16 cellular contexts compared by ENCODE assay signal in the genomic region with DNA sequence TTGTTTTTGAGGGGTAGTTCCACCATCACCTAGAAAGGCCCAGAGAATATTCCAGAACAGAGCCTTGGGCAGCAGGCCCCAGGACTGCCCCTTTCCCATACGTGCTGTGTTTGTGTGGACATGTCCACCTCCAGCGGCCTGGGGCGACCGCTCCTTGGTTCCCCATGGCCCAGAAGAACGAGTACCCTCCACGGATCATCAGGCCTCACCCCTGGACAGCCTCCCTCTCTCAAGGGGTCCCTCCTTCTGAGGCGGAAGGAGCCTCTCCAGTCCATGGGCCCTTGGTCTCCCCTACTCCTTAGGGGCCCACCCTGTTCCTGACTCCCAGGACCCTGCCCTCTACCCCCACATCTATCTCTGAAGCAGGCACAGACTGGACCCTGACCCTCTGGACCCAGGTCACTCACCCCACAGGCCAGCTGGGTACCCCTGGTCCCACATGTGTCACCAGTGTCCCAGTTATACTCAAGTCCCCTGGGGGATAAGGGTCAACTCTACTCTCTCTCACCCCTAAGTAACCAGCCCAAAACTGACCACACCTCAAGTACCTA. TPM values are rescaled to one million over a fixed set of nuclear protein-coding genes. Genes with fewer than 3 reads are reported as not detected.
DNase-seq lines count a peak whose midpoint lies in the region; ATAC-seq and TF ChIP-seq lines count a peak whose summit lies in the region.
"Had no signal": no experiment of that assay in that cellular context is flagged by ENCODE, and none has a peak within 500 bp of the region (broad histone marks: within the 10 kb centered on the region; RNA-seq: fewer than 3 reads in every experiment).

No MANE protein-coding gene starts in this region.

- H3K36me3 ChIP-seq in BLaER1 treated with 17β-estradiol and CSF1 and Interleukin-3, amounts not matched to agents 10 nM and 100 nM, result no peaks in the 10 kb centered on the region
- H3K36me3 ChIP-seq in OCI-LY7 (ENCODE audit: insufficient read depth, low read length), result no peaks in the 10 kb centered on the region
- H3K36me3 ChIP-seq in neural progenitor cell, result no peaks in the 10 kb centered on the region
- H3K36me3 ChIP-seq: BE2C had no signal

- H3K9ac ChIP-seq in BLaER1 treated with 17β-estradiol and CSF1 and Interleukin-3, amounts not matched to agents 10 nM and 100 nM, result no peak overlapping the region
- H3K9ac ChIP-seq in neural progenitor cell, result no peak overlapping the region

- peak overlapping the region; percentile 76 for H3K27ac Mint-ChIP-seq in neural progenitor cell
- H3K27ac Mint-ChIP-seq: CD4-positive, CD25-positive, alpha-beta regulatory T cell; GM23338 had no signal

- no peaks in the 10 kb centered on the region for H3K36me3 Mint-ChIP-seq in neural progenitor cell
- H3K36me3 Mint-ChIP-seq: CD4-positive, CD25-positive, alpha-beta regulatory T cell had no signal

- no peaks in the 10 kb centered on the region for H4K20me1 ChIP-seq in BLaER1 treated with 17β-estradiol and CSF1 and Interleukin-3, amounts not matched to agents 10 nM and 100 nM
- H4K20me1 ChIP-seq in OCI-LY7 (ENCODE audit: insufficient read depth, low read length) (no peaks in the 10 kb centered on the region), neural progenitor cell (ENCODE audit: low read depth) (no peaks in the 10 kb centered on the region)

- H3K27me3 ChIP-seq in BLaER1 treated with 17β-estradiol and CSF1 and Interleukin-3, amounts not matched to agents 10 nM and 100 nM, result no peaks in the 10 kb centered on the region
- H3K27me3 ChIP-seq in neural progenitor cell, result peaks cover 74% of the 10 kb centered on the region
- H3K27me3 ChIP-seq: BE2C had no signal

- peaks cover 2% of the 10 kb centered on the region for H3K27me3 Mint-ChIP-seq in neural progenitor cell (ENCODE audit: insufficient read depth, low read depth)

- peaks cover 8 to 91% (median 64%) of the 10 kb centered on the region in 10 experiments for H3K4me1 ChIP-seq in BLaER1 treated with 17β-estradiol and CSF1 and Interleukin-3, amounts not matched to agents 10 nM and 100 nM
- H3K4me1 ChIP-seq in OCI-LY7 (ENCODE audit: insufficient read depth, low read length, poor library complexity, severe bottlenecking) (peaks cover 22% of the 10 kb centered on the region), neural progenitor cell (no peaks in the 10 kb centered on the region)
- H3K4me1 ChIP-seq: BE2C had no signal

- no peaks in the 10 kb centered on the region for H3F3A ChIP-seq in neural progenitor cell (ENCODE audit: low read depth)

- no peaks in the 10 kb centered on the region for H3K9me3 ChIP-seq in BLaER1 treated with 17β-estradiol and CSF1 and Interleukin-3, amounts not matched to agents 10 nM and 100 nM (replicated peaks in 1 of 11)
- H3K9me3 ChIP-seq in OCI-LY7 (ENCODE audit: low read length) (no peaks in the 10 kb centered on the region), neural progenitor cell (ENCODE audit: low read depth) (no peaks in the 10 kb centered on the region)
- H3K9me3 ChIP-seq: BE2C had no signal

- TF ChIP-seq CTCF in OCI-LY7 (conservative IDR thresholded peaks at IDR 0.05; ENCODE audit: low read length) (no peak), neural progenitor cell (IDR thresholded peaks at IDR 0.05) (no peak)

- H3K27ac ChIP-seq in BLaER1 treated with 17β-estradiol and CSF1 and Interleukin-3, amounts not matched to agents 10 nM and 100 nM, result no peak overlapping the region
- H3K27ac ChIP-seq in OCI-LY7 (ENCODE audit: low read depth, low read length, poor library complexity, severe bottlenecking) (no peak overlapping the region), neural progenitor cell (no peak overlapping the region)

- BruUV-seq in OCI-LY7 (replicated peaks; lab: Mats Ljungman, UMichigan), result no TSS peak

- H3K9me3 Mint-ChIP-seq in neural progenitor cell, result no peaks in the 10 kb centered on the region
- H3K9me3 Mint-ChIP-seq: CD4-positive, CD25-positive, alpha-beta regulatory T cell; H9 had no signal

- intact Hi-C loops in OCI-LY7 (cut with micrococcal nuclease; ENCODE audit: unreplicated experiment), result no loop called here

- no peak for ATAC-seq in HG03039 (IDR thresholded peaks at IDR 0.05; ENCODE audit: unreplicated experiment)
- ATAC-seq: GM23338 had no signal

- no peak overlapping the region for H3K4me3 ChIP-seq in BLaER1 treated with 17β-estradiol and CSF1 and Interleukin-3, amounts not matched to agents 10 nM and 100 nM
- H3K4me3 ChIP-seq in OCI-LY7 (ENCODE audit: low read depth, low read length, poor library complexity, severe bottlenecking) (no peak overlapping the region), neural progenitor cell (no peak overlapping the region)
- H3K4me3 ChIP-seq: GM23338 had no signal

- peak overlapping the region in 8 of 11 experiments; percentile 30 to 60 (median 54); a peak in 13 of 22 replicates for H3K4me2 ChIP-seq in BLaER1 treated with 17β-estradiol and CSF1 and Interleukin-3, amounts not matched to agents 10 nM and 100 nM
- H3K4me2 ChIP-seq in OCI-LY7 (ENCODE audit: low read length) (peak overlapping the region; percentile 13; the same call in 1 of the 2 replicates), neural progenitor cell (no peak overlapping the region)
- H3K4me2 ChIP-seq: GM23338 had no signal

- no peak for DNase-seq in OCI-LY7 (ENCODE audit: low spot score)
- DNase-seq in neural progenitor cell (ENCODE audit: low spot score), result no peak
- no peak for DNase-seq in stimulated activated CD8-positive, alpha-beta memory T cell treated with anti-CD3 and anti-CD28 coated beads, Interleukin-4, amount 100 ng/mL, for 48 hours
- no peak for DNase-seq in T1000 (lab: John Stamatoyannopoulos, UW)
- no peak for DNase-seq in HEK293T (ENCODE audit: extremely low spot score)
- DNase-seq: BE2C; Calu3; CD4-positive, CD25-positive, alpha-beta regulatory T cell; DMS 273 treated with DMSO at 0.1 percent for 48 hours; DMS79; GDM1; H9; KBM-7 had no signal

- POLR2A ChIA-PET in OCI-LY7 (lab: Charles Lee) (interaction anchor here (0.7 kb wide), 1 partner anchor 11 kb away, joined by 3 read pairs; no protein-coding TSS in a partner anchor), HEK293T (lab: Yijun Ruan, JAX) (no interaction called here)

- H3K4me3 Mint-ChIP-seq in neural progenitor cell, result no peak overlapping the region
- H3K4me3 Mint-ChIP-seq: CD4-positive, CD25-positive, alpha-beta regulatory T cell; GM23338; H9 had no signal

- H3K4me1 Mint-ChIP-seq in neural progenitor cell, result peaks cover 6% of the 10 kb centered on the region
- H3K4me1 Mint-ChIP-seq: GM23338, H9 had no signal

- no peak overlapping the region for H2AFZ ChIP-seq in OCI-LY7 (ENCODE audit: low read length)
- no peak overlapping the region for H2AFZ ChIP-seq in neural progenitor cell (replicated peaks)
- H2AFZ ChIP-seq: GM23338 had no signal

- H3K79me2 ChIP-seq in OCI-LY7 (ENCODE audit: insufficient read depth, low read depth, low read length) (no peaks in the 10 kb centered on the region), neural progenitor cell (ENCODE audit: low read depth) (no peaks in the 10 kb centered on the region)

- no peaks in the 10 kb centered on the region for H3K9me2 ChIP-seq in OCI-LY7 (ENCODE audit: insufficient read depth, low read length)

- CTCF ChIA-PET in OCI-LY7 (lab: Charles Lee; ENCODE audit: unreplicated experiment), result no interaction called here
- CTCF ChIA-PET in HEK293T (lab: Yijun Ruan, JAX), result no interaction called here

TF ChIP-seq in HEK293T, 16 proteins besides CTCF, POLR2A, EP300 and RAD21:
- TF ChIP-seq NFRKB (IDR thresholded peaks at IDR 0.05) (no peak), FOXK2 (IDR thresholded peaks at IDR 0.05) (no peak), FOXA1 (IDR thresholded peaks at IDR 0.05) (no peak), BHLHE40 (IDR thresholded peaks at IDR 0.05; ENCODE audit: borderline replicate concordance) (no peak), FOXM1 (IDR thresholded peaks at IDR 0.05; ENCODE audit: borderline replicate concordance) (no peak), ARNT (IDR thresholded peaks at IDR 0.05) (no peak), ZNF384 (IDR thresholded peaks at IDR 0.05) (no peak), SP1 (IDR thresholded peaks at IDR 0.05) (no peak), SUZ12 (IDR thresholded peaks at IDR 0.05) (no peak), L3MBTL2 (conservative IDR thresholded peaks at IDR 0.05) (no peak), HDGF (IDR thresholded peaks at IDR 0.05; ENCODE audit: borderline replicate concordance) (no peak), TARDBP (IDR thresholded peaks at IDR 0.05) (no peak), ELF4 (IDR thresholded peaks at IDR 0.05) (no peak), LEF1 (IDR thresholded peaks at IDR 0.05; ENCODE audit: borderline replicate concordance) (no peak), CTBP1 (IDR thresholded peaks at IDR 0.05; ENCODE audit: borderline replicate concordance) (no peak)
- TF ChIP-seq, protein P1, sequence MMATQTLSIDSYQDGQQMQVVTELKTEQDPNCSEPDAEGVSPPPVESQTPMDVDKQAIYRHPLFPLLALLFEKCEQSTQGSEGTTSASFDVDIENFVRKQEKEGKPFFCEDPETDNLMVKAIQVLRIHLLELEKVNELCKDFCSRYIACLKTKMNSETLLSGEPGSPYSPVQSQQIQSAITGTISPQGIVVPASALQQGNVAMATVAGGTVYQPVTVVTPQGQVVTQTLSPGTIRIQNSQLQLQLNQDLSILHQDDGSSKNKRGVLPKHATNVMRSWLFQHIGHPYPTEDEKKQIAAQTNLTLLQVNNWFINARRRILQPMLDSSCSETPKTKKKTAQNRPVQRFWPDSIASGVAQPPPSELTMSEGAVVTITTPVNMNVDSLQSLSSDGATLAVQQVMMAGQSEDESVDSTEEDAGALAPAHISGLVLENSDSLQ (IDR thresholded peaks at IDR 0.05), result no peak

RNA-seq across cellular contexts. Expression of a gene that starts 32.6 kb away (rescaled TPM):
- total RNA-seq in OCI-LY7 (2014; rRNA removed; shearing (Covaris generic)), result 219 TPM in 2 replicates
- total RNA-seq in OCI-LY7 (2022) (364 and 387 TPM in 2 replicates), neural progenitor cell (ENCODE audit: low replicate concordance) (not detected in 2 replicates)
- total RNA-seq: Calu3, GM23338, H9 had no signal

Comparison
In these comparisons a context has a peak if more than half of its experiments do, and no peak if none do; other contexts are left out.
1. RNA of a gene that starts 32.6 kb away (total RNA-seq): 219 to 387 TPM in OCI-LY7; not detected in neural progenitor cell; every median in the first group is over 100 times any median in the second.